13 cellular contexts compared by ENCODE assay signal in the genomic region with DNA sequence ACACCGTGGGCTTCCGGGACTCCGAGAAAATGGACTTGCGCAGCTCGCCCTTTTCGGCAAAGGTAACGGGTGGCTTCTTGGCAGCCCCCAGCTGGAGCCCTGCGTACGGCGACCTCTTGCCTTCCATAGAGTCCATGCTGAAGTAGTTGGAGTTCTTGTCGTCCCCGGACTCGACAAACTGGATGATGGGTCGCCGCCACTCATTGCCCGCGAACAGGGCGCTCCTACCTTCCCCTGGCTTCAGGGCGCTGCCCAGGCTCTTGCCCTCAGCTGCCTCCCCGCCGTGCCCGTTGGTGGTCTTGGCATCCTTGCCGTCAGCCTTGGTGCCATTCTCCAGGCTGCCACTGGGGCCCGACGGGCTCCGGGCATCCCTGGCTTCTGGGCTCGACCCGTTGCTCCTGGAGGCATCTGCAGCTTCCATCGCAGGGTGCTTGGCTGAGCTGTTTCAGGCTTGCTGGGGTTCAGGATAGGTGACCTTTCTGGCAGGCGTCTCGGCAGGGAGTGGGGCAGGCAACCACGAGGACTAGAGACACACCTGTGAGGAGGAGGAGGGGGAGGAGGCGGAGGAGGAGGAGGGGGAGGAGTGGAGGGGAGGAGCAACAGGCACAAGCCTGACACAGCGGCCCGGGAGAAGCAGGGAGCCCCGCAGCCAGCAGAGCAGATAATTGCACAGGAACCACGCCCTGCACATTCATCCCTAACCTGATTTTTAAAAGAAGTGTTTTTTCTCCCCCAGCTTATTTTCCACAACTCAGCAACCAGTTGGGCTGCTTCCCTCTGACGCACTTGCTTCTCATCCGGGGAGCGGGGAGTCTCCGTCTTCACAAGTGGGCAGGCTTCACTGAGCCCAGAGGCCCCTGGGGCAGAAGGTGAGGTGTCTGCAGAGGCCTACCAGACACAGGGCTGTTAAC. TPM values are rescaled to one million over a fixed set of nuclear protein-coding genes. Genes with fewer than 3 reads are reported as not detected.
DNase-seq lines count a peak whose midpoint lies in the region; ATAC-seq and TF ChIP-seq lines count a peak whose summit lies in the region.
"Had no signal": no experiment of that assay in that cellular context is flagged by ENCODE, and none has a peak within 500 bp of the region (broad histone marks: within the 10 kb centered on the region; RNA-seq: fewer than 3 reads in every experiment).

A gene with protein sequence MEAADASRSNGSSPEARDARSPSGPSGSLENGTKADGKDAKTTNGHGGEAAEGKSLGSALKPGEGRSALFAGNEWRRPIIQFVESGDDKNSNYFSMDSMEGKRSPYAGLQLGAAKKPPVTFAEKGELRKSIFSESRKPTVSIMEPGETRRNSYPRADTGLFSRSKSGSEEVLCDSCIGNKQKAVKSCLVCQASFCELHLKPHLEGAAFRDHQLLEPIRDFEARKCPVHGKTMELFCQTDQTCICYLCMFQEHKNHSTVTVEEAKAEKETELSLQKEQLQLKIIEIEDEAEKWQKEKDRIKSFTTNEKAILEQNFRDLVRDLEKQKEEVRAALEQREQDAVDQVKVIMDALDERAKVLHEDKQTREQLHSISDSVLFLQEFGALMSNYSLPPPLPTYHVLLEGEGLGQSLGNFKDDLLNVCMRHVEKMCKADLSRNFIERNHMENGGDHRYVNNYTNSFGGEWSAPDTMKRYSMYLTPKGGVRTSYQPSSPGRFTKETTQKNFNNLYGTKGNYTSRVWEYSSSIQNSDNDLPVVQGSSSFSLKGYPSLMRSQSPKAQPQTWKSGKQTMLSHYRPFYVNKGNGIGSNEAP (minus strand): TSS at position 503 of the 911 bp plus-strand sequence. CDS start 82 bp downstream, at position 421.

- ATAC-seq in GM23338 (peak; percentile 62), lower lobe of right lung (no peak), HG03521 (IDR thresholded peaks at IDR 0.05; ENCODE audit: unreplicated experiment) (no peak)
- ATAC-seq: CD8-positive, alpha-beta T cell had no signal

- H3K4me1 Mint-ChIP-seq in GM23338 = peaks cover 5% of the 10 kb centered on the region; the same call in 1 of the 3 replicates

- no peaks in the 10 kb centered on the region for H3K9me3 Mint-ChIP-seq in GM23338
- H3K9me3 Mint-ChIP-seq: CD8-positive, alpha-beta T cell had no signal

- no peaks in the 10 kb centered on the region for H4K20me1 ChIP-seq in GM23338 (replicated peaks; ENCODE audit: insufficient read depth)

- H3K4me3 ChIP-seq in GM23338 (no peak within 1 kb of the TSS), ascending aorta (no peak within 1 kb of the TSS), lower lobe of right lung (no peak within 1 kb of the TSS), mesenchymal stem cell (ENCODE audit: insufficient read depth in 1 of 2, low read depth in 1 of 2, low read length in 2 of 2) (no peak within 1 kb of the TSS)
- H3K4me3 ChIP-seq: thoracic aorta had no signal

- no peak within 1 kb of the TSS for H3K14ac ChIP-seq in mesenchymal stem cell (ENCODE audit: low read length in 2 of 2)

- H3K23ac ChIP-seq in mesenchymal stem cell (ENCODE audit: low read length in 2 of 2) = no peak within 1 kb of the TSS

- no peak within 1 kb of the TSS for H2AK5ac ChIP-seq in mesenchymal stem cell (ENCODE audit: low read length, severe bottlenecking)

- H3K27ac ChIP-seq in 22Rv1 (no peak within 1 kb of the TSS), GM23338 (ENCODE audit: low read depth) (no peak within 1 kb of the TSS), ascending aorta (no peak within 1 kb of the TSS), lower lobe of right lung (no peak within 1 kb of the TSS), mesenchymal stem cell (ENCODE audit: low read length, poor library complexity, severe bottlenecking) (no peak within 1 kb of the TSS)
- H3K27ac ChIP-seq: thoracic aorta had no signal

- TF ChIP-seq CTCF in 22Rv1 (IDR thresholded peaks at IDR 0.05) (peak; percentile 26; the same call in 1 of the 2 replicates), GM23338 (conservative IDR thresholded peaks at IDR 0.05; ENCODE audit: low read depth in 2 of 2) (peak in 1 of 2 experiments; percentile 24; a peak in 1 of 4 replicates), ascending aorta (IDR thresholded peaks at IDR 0.05) (no peak), lower lobe of right lung (IDR thresholded peaks at IDR 0.05) (no peak), GM10266 (IDR thresholded peaks at IDR 0.05; ENCODE audit: control insufficient read depth, insufficient read depth, low read depth, missing control alignments) (no peak)

- H3K18ac ChIP-seq in mesenchymal stem cell (ENCODE audit: low read depth in 1 of 2, low read length in 2 of 2) = no peak within 1 kb of the TSS

- H3K27me3 Mint-ChIP-seq in GM23338 (ENCODE audit: insufficient read depth, low read depth, poor library complexity) = peaks cover 3% of the 10 kb centered on the region

- WGBS in mesenchymal stem cell = 82% methylated on average over 40 of the region's 41 CpGs

- no peak within 1 kb of the TSS for H2BK15ac ChIP-seq in mesenchymal stem cell (ENCODE audit: low read depth, poor library complexity, severe bottlenecking)

- no peak within 1 kb of the TSS for H2BK5ac ChIP-seq in mesenchymal stem cell (ENCODE audit: low read depth, low read length, poor library complexity, severe bottlenecking)

- no peaks in the 10 kb centered on the region; the same call in 1 of the 2 replicates for H3K4me1 ChIP-seq in GM23338 (ENCODE audit: insufficient read depth)
- H3K4me1 ChIP-seq in ascending aorta = no peaks in the 10 kb centered on the region
- H3K4me1 ChIP-seq in lower lobe of right lung = no peaks in the 10 kb centered on the region
- no peaks in the 10 kb centered on the region for H3K4me1 ChIP-seq in mesenchymal stem cell (ENCODE audit: control insufficient read depth, insufficient read depth, low read depth, low read length)

- no peak within 1 kb of the TSS for H3K27ac Mint-ChIP-seq in GM23338
- H3K27ac Mint-ChIP-seq: CD8-positive, alpha-beta T cell had no signal

- no peak within 1 kb of the TSS for H3K4ac ChIP-seq in mesenchymal stem cell (ENCODE audit: low read depth in 1 of 2, low read length in 2 of 2)

- no peak within 1 kb of the TSS for H4K8ac ChIP-seq in mesenchymal stem cell (ENCODE audit: low read length)

- intact Hi-C loops in ascending aorta (cut with DNase I) = no loop called here
- intact Hi-C loops in lower lobe of right lung (cut with DNase I) = no loop called here

- H3K36me3 Mint-ChIP-seq in GM23338 (ENCODE audit: low read depth) = no peaks in the 10 kb centered on the region
- H3K36me3 Mint-ChIP-seq: CD8-positive, alpha-beta T cell had no signal

- no peak within 1 kb of the TSS for H4K91ac ChIP-seq in mesenchymal stem cell (ENCODE audit: low read length)

- H3F3A ChIP-seq in GM23338 (replicated peaks; ENCODE audit: low read depth) = no peaks in the 10 kb centered on the region

- no peaks in the 10 kb centered on the region for H3K36me3 ChIP-seq in GM23338 (ENCODE audit: insufficient read depth)
- H3K36me3 ChIP-seq in ascending aorta = no peaks in the 10 kb centered on the region
- H3K36me3 ChIP-seq in lower lobe of right lung = no peaks in the 10 kb centered on the region
- H3K36me3 ChIP-seq in mesenchymal stem cell (ENCODE audit: control insufficient read depth in 1 of 2, insufficient read depth in 2 of 2, low read depth in 1 of 2, low read length in 2 of 2) = no peaks in the 10 kb centered on the region
- H3K36me3 ChIP-seq: thoracic aorta had no signal

- H3K9me3 ChIP-seq in ascending aorta (no peaks in the 10 kb centered on the region), lower lobe of right lung (no peaks in the 10 kb centered on the region), mesenchymal stem cell (ENCODE audit: control insufficient read depth, low read length) (no peaks in the 10 kb centered on the region)
- H3K9me3 ChIP-seq: thoracic aorta had no signal

- no peak within 1 kb of the TSS for H3K9ac ChIP-seq in mesenchymal stem cell (ENCODE audit: low read length)

- H3K9me2 ChIP-seq in GM23338 (ENCODE audit: insufficient read depth) = no peaks in the 10 kb centered on the region

- 0 out of 2 replicates have a peak within 1 kb of the TSS, but pooled peaks have one; percentile 38 for H2AFZ ChIP-seq in GM23338
- H2AFZ ChIP-seq in mesenchymal stem cell (ENCODE audit: low read depth, low read length) = no peak within 1 kb of the TSS

- H3K4me2 ChIP-seq in GM23338 (no peak within 1 kb of the TSS), mesenchymal stem cell (ENCODE audit: low read length, poor library complexity, severe bottlenecking) (no peak within 1 kb of the TSS)

- DNase-seq in GM23338 (ENCODE audit: low spot score) (no peak), ascending aorta (ENCODE audit: low spot score in 2 of 2) (peak; percentile 7 to 59), lower lobe of right lung (peak; percentile 46), mesenchymal stem cell (no peak), GM10266 (ENCODE audit: extremely low spot score) (no peak), NCI-H1694 treated with DMSO at 0.1 percent for 48 hours (lab: John Stamatoyannopoulos, UW) (no peak)
- DNase-seq: activated CD4-positive, alpha-beta T cell treated with anti-CD3 and anti-CD28 coated beads for 4 hours; midbrain had no signal

- no peak within 1 kb of the TSS for H2BK12ac ChIP-seq in mesenchymal stem cell (ENCODE audit: low read length in 2 of 2)

- H3K79me1 ChIP-seq in mesenchymal stem cell (replicated peaks; ENCODE audit: low read length, poor library complexity, severe bottlenecking) = no peaks in the 10 kb centered on the region

- H2BK120ac ChIP-seq in mesenchymal stem cell (ENCODE audit: low read depth, low read length) = no peak within 1 kb of the TSS

- no peaks in the 10 kb centered on the region for H3K79me2 ChIP-seq in GM23338 (replicated peaks; ENCODE audit: insufficient read depth)

- no peak within 1 kb of the TSS for H3K4me3 Mint-ChIP-seq in GM23338
- H3K4me3 Mint-ChIP-seq: CD8-positive, alpha-beta T cell had no signal

- H3K27me3 ChIP-seq in GM23338 (ENCODE audit: insufficient read depth) = no peaks in the 10 kb centered on the region
- H3K27me3 ChIP-seq in ascending aorta = no peaks in the 10 kb centered on the region
- H3K27me3 ChIP-seq in lower lobe of right lung (ENCODE audit: low read depth) = no peaks in the 10 kb centered on the region
- peaks cover 33 to 74% of the 10 kb centered on the region in 2 experiments for H3K27me3 ChIP-seq in mesenchymal stem cell (ENCODE audit: control insufficient read depth in 1 of 2, insufficient read depth in 1 of 2, low read length in 2 of 2)

TF ChIP-seq in GM23338, 12 proteins besides CTCF, POLR2A, EP300 and RAD21 (continues in another document):
- TF ChIP-seq POLR2AphosphoS5 (IDR thresholded peaks at IDR 0.05; ENCODE audit: low read depth) (no peak), CREB1 (CRISPR knock-in tag; IDR thresholded peaks at IDR 0.05; ENCODE audit: low read depth) (no peak), ZNF331 (CRISPR knock-in tag; IDR thresholded peaks at IDR 0.05; ENCODE audit: low read depth) (no peak), ZNF114 (CRISPR knock-in tag; IDR thresholded peaks at IDR 0.05) (no peak)

RNA-seq across cellular contexts. Expression of the gene that starts here (rescaled TPM):
- 0.16 and 0.28 TPM in 2 replicates for total RNA-seq in GM23338 (2014; rRNA removed; shearing (Covaris generic))
- polyA plus RNA-seq in GM23338 (2016; fragmentation: Nextera tagmentation; extraction: Ambion mirVana) = not detected in 2 replicates
- total RNA-seq in ascending aorta (0.43 TPM), lower lobe of right lung (8.3 TPM)
- polyA plus RNA-seq in mesenchymal stem cell (2013, experiment 1 of 2) = not detected
- polyA plus RNA-seq in mesenchymal stem cell (2013, experiment 2 of 2) = not detected
- total RNA-seq: CD8-positive, alpha-beta T cell; HT1080 had no signal

Comparison
In these comparisons a context has a peak if more than half of its experiments do, and no peak if none do; other contexts are left out.
1. Peak in ATAC-seq in GM23338; RNA of the gene not detected or under 1 TPM.
2. Peak in DNase-seq in ascending aorta; RNA of the gene not detected or under 1 TPM.